11 cellular contexts compared by ENCODE assay signal in genomic region chr1:111471012-111471411, GRCh38. TPM values are rescaled to one million over a fixed set of nuclear protein-coding genes. Genes with fewer than 3 reads are reported as not detected.
DNase-seq lines count a peak whose midpoint lies in the region; ATAC-seq and TF ChIP-seq lines count a peak whose summit lies in the region.
"Had no signal": no experiment of that assay in that cellular context is flagged by ENCODE, and none has a peak within 500 bp of the region (broad histone marks: within the 10 kb centered on the region; RNA-seq: fewer than 3 reads in every experiment).

No MANE protein-coding gene starts in this region.

- peak; percentile 91 for DNase-seq in activated CD8-positive, alpha-beta memory T cell treated with anti-CD3 and anti-CD28 coated beads, Interleukin-2, amount 10 ng/mL, durations not matched to agents 7 days and 5 days
- no peak for DNase-seq in activated CD8-positive, alpha-beta memory T cell treated with anti-CD3 and anti-CD28 coated beads for 24 hours
- peak; percentile 36 for DNase-seq in activated CD8-positive, alpha-beta memory T cell treated with anti-CD3 and anti-CD28 coated beads, Interleukin-2, amount 50 U/mL, for 24 hours (ENCODE audit: extremely low read depth)
- peak; percentile 55 for DNase-seq in lung (ENCODE audit: low spot score)
- peak; percentile 69 to 79 for DNase-seq in tibial artery
- no peak for DNase-seq in NCI-H774 (lab: John Stamatoyannopoulos, UW)
- no peak for DNase-seq in NCI-H1092 (lab: John Stamatoyannopoulos, UW)
- DNase-seq in NCI-H226 = no peak

- H3K27ac Mint-ChIP-seq in activated CD8-positive, alpha-beta memory T cell treated with anti-CD3 and anti-CD28 coated beads, Interleukin-2, amount 10 ng/mL, durations not matched to agents 7 days and 5 days = no peak overlapping the region
- H3K27ac Mint-ChIP-seq: IgD-negative memory B cell had no signal

- H3K4me3 Mint-ChIP-seq in activated CD8-positive, alpha-beta memory T cell treated with anti-CD3 and anti-CD28 coated beads, Interleukin-2, amount 10 ng/mL, durations not matched to agents 7 days and 5 days = no peak overlapping the region
- H3K4me3 Mint-ChIP-seq: IgD-negative memory B cell had no signal

- peaks cover 28% of the 10 kb centered on the region for H3K4me1 Mint-ChIP-seq in activated CD8-positive, alpha-beta memory T cell treated with anti-CD3 and anti-CD28 coated beads, Interleukin-2, amount 10 ng/mL, durations not matched to agents 7 days and 5 days

- no peak overlapping the region for H3K4me3 ChIP-seq in lung
- H3K4me3 ChIP-seq in tibial artery = no peak overlapping the region
- H3K4me3 ChIP-seq: A549 had no signal

- H3K27ac ChIP-seq in lung (ENCODE audit: low read depth in 1 of 2, low read length in 1 of 2) (no peak overlapping the region), tibial artery (no peak overlapping the region)
- H3K27ac ChIP-seq: A549, epithelial cell of prostate had no signal

- no peaks in the 10 kb centered on the region for H3K9me3 Mint-ChIP-seq in activated CD8-positive, alpha-beta memory T cell treated with anti-CD3 and anti-CD28 coated beads, Interleukin-2, amount 10 ng/mL, durations not matched to agents 7 days and 5 days (ENCODE audit: low read depth)
- H3K9me3 Mint-ChIP-seq: IgD-negative memory B cell had no signal

- intact Hi-C loops in tibial artery (cut with DNase I; ENCODE audit: low total_unique reads) = no loop called here

- H3K27me3 ChIP-seq in lung (ENCODE audit: control insufficient read depth, insufficient read depth) = no peaks in the 10 kb centered on the region
- H3K27me3 ChIP-seq in tibial artery = no peaks in the 10 kb centered on the region

- peaks cover 2% of the 10 kb centered on the region for H3K27me3 Mint-ChIP-seq in activated CD8-positive, alpha-beta memory T cell treated with anti-CD3 and anti-CD28 coated beads, Interleukin-2, amount 10 ng/mL, durations not matched to agents 7 days and 5 days
- H3K27me3 Mint-ChIP-seq: IgD-negative memory B cell had no signal

- H3K36me3 ChIP-seq in lung (ENCODE audit: control insufficient read depth in 2 of 2, insufficient read depth in 2 of 2, low read length in 2 of 2) (peaks cover 4 to 25% of the 10 kb centered on the region in 2 donors), tibial artery (peaks cover 38 to 55% (median 50%) of the 10 kb centered on the region in 3 donors)

- TF ChIP-seq CTCF in lung (IDR thresholded peaks at IDR 0.05; ENCODE audit: control extremely low read depth, extremely low read depth) (no peak), tibial artery (IDR thresholded peaks at IDR 0.05) (no peak)

- H3K36me3 Mint-ChIP-seq in activated CD8-positive, alpha-beta memory T cell treated with anti-CD3 and anti-CD28 coated beads, Interleukin-2, amount 10 ng/mL, durations not matched to agents 7 days and 5 days = peaks cover 12% of the 10 kb centered on the region
- H3K36me3 Mint-ChIP-seq: IgD-negative memory B cell had no signal

- peaks cover 0 to 12% of the 10 kb centered on the region in 2 donors for H3K4me1 ChIP-seq in lung (ENCODE audit: control insufficient read depth in 2 of 2, insufficient read depth in 2 of 2, low read length in 2 of 2)
- peaks cover 0 to 18% (median 8%) of the 10 kb centered on the region in 4 donors for H3K4me1 ChIP-seq in tibial artery
- H3K4me1 ChIP-seq: A549 had no signal

- ATAC-seq in activated CD8-positive, alpha-beta memory T cell treated with anti-CD3 and anti-CD28 coated beads, Interleukin-2, amount 10 ng/mL, durations not matched to agents 7 days and 5 days = peak; percentile 86
- no peak for ATAC-seq in lung (ENCODE audit: insufficient read depth, low FRiP score)
- ATAC-seq: A549 had no signal

- 22 to 40% methylated on average over 3 of the region's 3 CpGs for WGBS in lung, 2 donors

- CTCF ChIA-PET in activated CD8-positive, alpha-beta memory T cell treated with anti-CD3 and anti-CD28 coated beads, Interleukin-2, amount 10 ng/mL, durations not matched to agents 7 days and 5 days (lab: Charles Lee) = interaction anchor here (0.7 to 1.3 kb wide), 6 partner anchors 10 to 298 kb away, joined by 3 to 8 read pairs (median 4); partner anchors contain the start of genes ATP5PB and WDR77

- H3K9me3 ChIP-seq in lung (ENCODE audit: control insufficient read depth in 2 of 2, insufficient read depth in 1 of 2, low read length in 1 of 2) (no peaks in the 10 kb centered on the region), tibial artery (no peaks in the 10 kb centered on the region)
- H3K9me3 ChIP-seq: A549 had no signal

RNA-seq across cellular contexts. Expression of gene C1orf162, which starts 2.8 kb away (rescaled TPM):
- total RNA-seq in activated CD8-positive, alpha-beta memory T cell treated with anti-CD3 and anti-CD28 coated beads, Interleukin-2, amount 10 ng/mL, durations not matched to agents 7 days and 5 days = 1 to 10 TPM in 1 of 2 experiments, under 1 TPM in 1; 0.87 to 4.6 TPM
- 10 to 100 TPM in 1 of 2 donors, 1 to 10 TPM in 1; 6.0 to 67.7 TPM for total RNA-seq in lung
- polyA plus RNA-seq in lung = 100 to 1,000 TPM; 111 to 121 TPM

RNA-seq across cellular contexts. Expression of gene ATP5PB, which starts 21.7 kb away (rescaled TPM):
- 100 to 1,000 TPM; 215 to 266 TPM for total RNA-seq in activated CD8-positive, alpha-beta memory T cell treated with anti-CD3 and anti-CD28 coated beads, Interleukin-2, amount 10 ng/mL, durations not matched to agents 7 days and 5 days
- 100 to 1,000 TPM; 194 to 200 TPM for total RNA-seq in lung
- 100 to 1,000 TPM; 206 to 256 TPM for polyA plus RNA-seq in lung

RNA-seq across cellular contexts. Expression of gene WDR77, which starts 22.0 kb away (rescaled TPM):
- 10 to 100 TPM; 29.6 to 37.5 TPM for total RNA-seq in activated CD8-positive, alpha-beta memory T cell treated with anti-CD3 and anti-CD28 coated beads, Interleukin-2, amount 10 ng/mL, durations not matched to agents 7 days and 5 days
- total RNA-seq in lung = 10 to 100 TPM; 21.4 to 36.8 TPM
- polyA plus RNA-seq in lung = 10 to 100 TPM; 21.3 to 37.1 TPM

RNA-seq across cellular contexts. Expression of gene ADORA3, which starts 32.4 kb away (rescaled TPM):
- total RNA-seq in activated CD8-positive, alpha-beta memory T cell treated with anti-CD3 and anti-CD28 coated beads, Interleukin-2, amount 10 ng/mL, durations not matched to agents 7 days and 5 days = not detected
- 1 to 10 TPM; 1.1 to 5.6 TPM for total RNA-seq in lung
- 10 to 100 TPM in 1 of 2 donors, 1 to 10 TPM in 1; 2.2 to 10.3 TPM for polyA plus RNA-seq in lung
- polyA plus RNA-seq: A549 had no signal

RNA-seq across cellular contexts. Expression of gene TMIGD3, which starts 32.4 kb away (rescaled TPM):
- total RNA-seq in activated CD8-positive, alpha-beta memory T cell treated with anti-CD3 and anti-CD28 coated beads, Interleukin-2, amount 10 ng/mL, durations not matched to agents 7 days and 5 days = under 1 TPM in 1 of 2 experiments, not detected in 1; 0.23 TPM
- total RNA-seq in lung = 1 to 10 TPM; 1.6 to 3.9 TPM
- 10 to 100 TPM in 1 of 2 donors, 1 to 10 TPM in 1; 4.2 to 34.6 TPM for polyA plus RNA-seq in lung
- polyA plus RNA-seq: A549, IgD-negative memory B cell had no signal

Comparison
In these comparisons a context has a peak if more than half of its experiments do, and no peak if none do; other contexts are left out.
1. DNase-seq: peak in activated CD8-positive, alpha-beta memory T cell treated with anti-CD3 and anti-CD28 coated beads, Interleukin-2, amount 10 ng/mL, durations not matched to agents 7 days and 5 days (single experiment), activated CD8-positive, alpha-beta memory T cell treated with anti-CD3 and anti-CD28 coated beads, Interleukin-2, amount 50 U/mL, for 24 hours (single experiment), lung (single experiment) and tibial artery (2 of 2); none in activated CD8-positive, alpha-beta memory T cell treated with anti-CD3 and anti-CD28 coated beads for 24 hours (single experiment), NCI-H774 (single experiment), NCI-H1092 (single experiment) and NCI-H226 (single experiment).